1 cellular context compared by ENCODE assay signal in genomic region chr12:123633379-123634141, GRCh38.
A peak's percentile ranks its signal among the peaks of the same experiment; 100 is the strongest.
TF ChIP-seq lines count a peak whose summit lies in the region.

TSS of gene EIF2B1 (minus strand) at chr12:123633686. CDS start at chr12:123633557, 129 bp downstream.
TSS of gene GTF2H3 (plus strand) at chr12:123633829. CDS start at chr12:123633860, 31 bp downstream.

TF ChIP-seq in K562, 482 proteins besides CTCF, POLR2A, EP300 and RAD21 (continued from another document):
- peak; percentile 71 for TF ChIP-seq PKNOX1 (IDR thresholded peaks at IDR 0.05)
- peak; percentile 91 for TF ChIP-seq SAP30 (IDR thresholded peaks at IDR 0.05; ENCODE audit: borderline replicate concordance, insufficient read depth, low read depth, low read length, poor library complexity, severe bottlenecking)
- TF ChIP-seq ZFP30 (CRISPR knock-in tag; IDR thresholded peaks at IDR 0.05; ENCODE audit: borderline replicate concordance) = no peak
- TF ChIP-seq ETV5 (CRISPR knock-in tag; IDR thresholded peaks at IDR 0.05; ENCODE audit: low read depth) = peak; percentile 95
- TF ChIP-seq IRF9 (tag; IDR thresholded peaks at IDR 0.05) = no peak
- peak; percentile 98 to 99 for TF ChIP-seq SIN3A (IDR thresholded peaks at IDR 0.05; ENCODE audit: borderline replicate concordance in 2 of 2, control insufficient read depth in 1 of 2, low read depth in 2 of 2, low read length in 2 of 2)
- no peak for TF ChIP-seq FOXO4 (CRISPR knock-in tag; IDR thresholded peaks at IDR 0.05)
- no peak for TF ChIP-seq CHD4 (IDR thresholded peaks at IDR 0.05; ENCODE audit: insufficient read depth, insufficient replicate concordance, low read depth, low read length, poor library complexity, severe bottlenecking)
- TF ChIP-seq PRMT5 (CRISPR knock-in tag; IDR thresholded peaks at IDR 0.05) = no peak
- TF ChIP-seq NR4A1 (CRISPR knock-in tag; IDR thresholded peaks at IDR 0.05) = no peak
- no peak for TF ChIP-seq NR4A1 (tag; IDR thresholded peaks at IDR 0.05)
- TF ChIP-seq TAF15 (IDR thresholded peaks at IDR 0.05; ENCODE audit: low read depth, low read length) = no peak
- TF ChIP-seq ILK (tag; IDR thresholded peaks at IDR 0.05; ENCODE audit: borderline replicate concordance, low read depth) = no peak
- no peak for TF ChIP-seq ZNF431 (CRISPR knock-in tag; IDR thresholded peaks at IDR 0.05)
- TF ChIP-seq PHTF2 (CRISPR knock-in tag; IDR thresholded peaks at IDR 0.05) = no peak
- peak; percentile 99 for TF ChIP-seq ARID4B (CRISPR knock-in tag; IDR thresholded peaks at IDR 0.05)
- TF ChIP-seq ZNF655 (CRISPR knock-in tag; IDR thresholded peaks at IDR 0.05) = no peak
- TF ChIP-seq HOXB6 (CRISPR knock-in tag; IDR thresholded peaks at IDR 0.05; ENCODE audit: borderline replicate concordance) = no peak
- TF ChIP-seq RAD51 (IDR thresholded peaks at IDR 0.05; ENCODE audit: borderline replicate concordance, low read depth) = no peak
- peak; percentile 57 to 66; a peak in 3 of 4 replicates for TF ChIP-seq SIX5 (IDR thresholded peaks at IDR 0.05; ENCODE audit: borderline replicate concordance in 1 of 2, insufficient read depth in 1 of 2, low read depth in 1 of 2, low read length in 2 of 2)
- TF ChIP-seq ZNF766 (CRISPR knock-in tag; conservative IDR thresholded peaks at IDR 0.05) = no peak
- peak; percentile 85 for TF ChIP-seq ELF4 (CRISPR knock-in tag; IDR thresholded peaks at IDR 0.05)
- no peak for TF ChIP-seq MCM5 (IDR thresholded peaks at IDR 0.05; ENCODE audit: low read depth)
- 0 out of 2 replicates have a peak, but pooled peaks have one; percentile 27 for TF ChIP-seq ZNF12 (CRISPR knock-in tag; IDR thresholded peaks at IDR 0.05)
- no peak for TF ChIP-seq PCBP2 (IDR thresholded peaks at IDR 0.05; ENCODE audit: low read depth, low read length, poor library complexity, severe bottlenecking)
- no peak for TF ChIP-seq RHOXF2B (CRISPR knock-in tag; conservative IDR thresholded peaks at IDR 0.05)
- TF ChIP-seq NCOR1 (IDR thresholded peaks at IDR 0.05) = peak; percentile 34
- no peak for TF ChIP-seq AFF1 (IDR thresholded peaks at IDR 0.05; ENCODE audit: low read depth in 1 of 2, partially characterized antibody in 2 of 2)
- TF ChIP-seq ATF7 (IDR thresholded peaks at IDR 0.05) = peak; percentile 84
- TF ChIP-seq HMBOX1 (IDR thresholded peaks at IDR 0.05) = no peak
- TF ChIP-seq ESRRB (CRISPR knock-in tag; IDR thresholded peaks at IDR 0.05; ENCODE audit: borderline replicate concordance) = no peak
- no peak for TF ChIP-seq CCAR2 (IDR thresholded peaks at IDR 0.05; ENCODE audit: low read depth, low read length)
- TF ChIP-seq HNRNPK (IDR thresholded peaks at IDR 0.05; ENCODE audit: low read depth, low read length, poor library complexity, severe bottlenecking) = no peak
- no peak for TF ChIP-seq U2AF1 (optimal IDR thresholded peaks at IDR 0.05; ENCODE audit: low read depth, low read length)
- TF ChIP-seq HDAC3 (IDR thresholded peaks at IDR 0.05; ENCODE audit: borderline replicate concordance, partially characterized antibody) = no peak
- no peak for TF ChIP-seq ZNF324 (CRISPR knock-in tag; IDR thresholded peaks at IDR 0.05)
- peak; percentile 98 for TF ChIP-seq NKRF (IDR thresholded peaks at IDR 0.05; ENCODE audit: borderline replicate concordance)
- 0 out of 4 replicates have a peak, but pooled peaks of 1 of the 2 experiments have one; percentile 21 for TF ChIP-seq SRF (CRISPR knock-in tag; IDR thresholded peaks at IDR 0.05)
- TF ChIP-seq USF1 (CRISPR knock-in tag; IDR thresholded peaks at IDR 0.05) = peak; percentile 61; the same call in 1 of the 2 replicates
- no peak for TF ChIP-seq SRSF1 (IDR thresholded peaks at IDR 0.05; ENCODE audit: low read depth, low read length)
